Comparison of ENCODE assay signal across 25 cellular contexts in genomic region chr3:82467051-82467450, GRCh38.
DNase-seq lines count a peak whose midpoint lies in the region; TF ChIP-seq lines count a peak whose summit lies in the region.
"Had no signal": no experiment of that assay in that cellular context is flagged by ENCODE, and none has a peak within 500 bp of the region (broad histone marks: within the 10 kb centered on the region; RNA-seq: fewer than 3 reads in every experiment).

No MANE protein-coding gene starts in this region.

- no peaks in the 10 kb centered on the region for H3K79me2 ChIP-seq in SU-DHL-6 (ENCODE audit: insufficient read depth, low read length)

- H3K9me3 ChIP-seq in SU-DHL-6 (ENCODE audit: insufficient read depth, low read length): no peaks in the 10 kb centered on the region
- H3K9me3 ChIP-seq in testis: no peaks in the 10 kb centered on the region
- H3K9me3 ChIP-seq: BE2C, BLaER1 had no signal

- no peaks in the 10 kb centered on the region for H3K27me3 Mint-ChIP-seq in activated CD4-positive, alpha-beta T cell treated with anti-CD3 and anti-CD28 coated beads, Interleukin-2, amount 10 ng/mL, durations not matched to agents 24 days and 14 days
- H3K27me3 Mint-ChIP-seq: CD4-positive, alpha-beta memory T cell; CD4-positive, CD25-positive, alpha-beta regulatory T cell; CD8-positive, alpha-beta memory T cell had no signal

- H4K20me1 ChIP-seq in SU-DHL-6 (ENCODE audit: low read depth, low read length): no peaks in the 10 kb centered on the region
- H4K20me1 ChIP-seq: BLaER1 had no signal

- peaks cover 5% of the 10 kb centered on the region for H3K9me3 Mint-ChIP-seq in activated CD4-positive, alpha-beta T cell treated with anti-CD3 and anti-CD28 coated beads, Interleukin-2, amount 10 ng/mL, durations not matched to agents 24 days and 14 days
- H3K9me3 Mint-ChIP-seq: CD14-positive monocyte had no signal

- TF ChIP-seq CTCF in SU-DHL-6 (IDR thresholded peaks at IDR 0.05; ENCODE audit: insufficient read depth, low read length, poor library complexity, severe bottlenecking) (no peak), epithelial cell of esophagus (IDR thresholded peaks at IDR 0.05; ENCODE audit: insufficient read depth, low read depth, low read length, missing control alignments) (no peak), testis (IDR thresholded peaks at IDR 0.05) (no peak)

- no peak overlapping the region for H3K9ac ChIP-seq in SU-DHL-6 (ENCODE audit: low read length)
- H3K9ac ChIP-seq: BLaER1 had no signal

- H3K27ac ChIP-seq in SU-DHL-6 (ENCODE audit: low read depth, low read length): no peak overlapping the region
- H3K27ac ChIP-seq in testis: no peak overlapping the region
- H3K27ac ChIP-seq: BLaER1 had no signal

- H3K27ac Mint-ChIP-seq in activated CD4-positive, alpha-beta T cell treated with anti-CD3 and anti-CD28 coated beads, Interleukin-2, amount 10 ng/mL, durations not matched to agents 24 days and 14 days: no peak overlapping the region
- H3K27ac Mint-ChIP-seq: CD14-positive monocyte; CD4-positive, alpha-beta memory T cell; CD4-positive, CD25-positive, alpha-beta regulatory T cell; CD8-positive, alpha-beta memory T cell had no signal

- no peaks in the 10 kb centered on the region for H3K4me1 ChIP-seq in testis
- H3K4me1 ChIP-seq: BE2C had no signal

- H3K27me3 ChIP-seq in SU-DHL-6 (ENCODE audit: low read length) (no peaks in the 10 kb centered on the region), testis (no peaks in the 10 kb centered on the region)
- H3K27me3 ChIP-seq: BE2C, BLaER1 had no signal

- H3K4me3 ChIP-seq in SU-DHL-6 (ENCODE audit: insufficient read depth, low read length, poor library complexity, severe bottlenecking): no peak overlapping the region
- no peak overlapping the region for H3K4me3 ChIP-seq in epithelial cell of esophagus (ENCODE audit: low read length)
- no peak overlapping the region for H3K4me3 ChIP-seq in testis
- H3K4me3 ChIP-seq: BLaER1, GM12878 had no signal

- H3K4me1 Mint-ChIP-seq in activated CD4-positive, alpha-beta T cell treated with anti-CD3 and anti-CD28 coated beads, Interleukin-2, amount 10 ng/mL, durations not matched to agents 24 days and 14 days: no peaks in the 10 kb centered on the region
- H3K4me1 Mint-ChIP-seq: CD14-positive monocyte; CD4-positive, alpha-beta memory T cell; CD4-positive, CD25-positive, alpha-beta regulatory T cell; CD8-positive, alpha-beta memory T cell had no signal

- WGBS in testis, 2 donors: 88 to 93% methylated on average over 1 of the region's 1 CpG

- H3K4me2 ChIP-seq in SU-DHL-6 (ENCODE audit: low read depth, low read length, poor library complexity, severe bottlenecking): no peak overlapping the region
- H3K4me2 ChIP-seq: BLaER1 had no signal

- H3K9me2 ChIP-seq in SU-DHL-6 (replicated peaks; ENCODE audit: insufficient read depth, low read length): no peaks in the 10 kb centered on the region

- H2AFZ ChIP-seq in SU-DHL-6 (ENCODE audit: low read depth, low read length, severe bottlenecking): peak overlapping the region; percentile 4

- no peak overlapping the region for H3K4me3 Mint-ChIP-seq in activated CD4-positive, alpha-beta T cell treated with anti-CD3 and anti-CD28 coated beads, Interleukin-2, amount 10 ng/mL, durations not matched to agents 24 days and 14 days
- H3K4me3 Mint-ChIP-seq: CD14-positive monocyte; CD4-positive, alpha-beta memory T cell; CD4-positive, CD25-positive, alpha-beta regulatory T cell; CD8-positive, alpha-beta memory T cell had no signal

- intact Hi-C loops in activated CD4-positive, alpha-beta T cell treated with anti-CD3 and anti-CD28 coated beads, Interleukin-2, amount 10 ng/mL, durations not matched to agents 24 days and 14 days (cut with micrococcal nuclease): no loop called here
- intact Hi-C loops in testis (cut with DNase I; ENCODE audit: low total_unique reads): no loop called here

- H3K36me3 Mint-ChIP-seq in activated CD4-positive, alpha-beta T cell treated with anti-CD3 and anti-CD28 coated beads, Interleukin-2, amount 10 ng/mL, durations not matched to agents 24 days and 14 days (ENCODE audit: low read depth): no peaks in the 10 kb centered on the region
- H3K36me3 Mint-ChIP-seq: CD14-positive monocyte; CD4-positive, alpha-beta memory T cell; CD4-positive, CD25-positive, alpha-beta regulatory T cell; CD8-positive, alpha-beta memory T cell had no signal

- TF ChIP-seq POLR2A in testis (IDR thresholded peaks at IDR 0.05): no peak

- DNase-seq in SIG-M5 treated with dmso at 0.1 percent for 504 hours (lab: John Stamatoyannopoulos, UW; ENCODE audit: unreplicated experiment) (peak; percentile 2), SIG-M5 (lab: John Stamatoyannopoulos, UW) (no peak), epithelial cell of esophagus (ENCODE audit: low read depth) (peak; percentile 61), testis (no peak), NCI-H2107 treated with DMSO at 0.1 percent for 48 hours (lab: John Stamatoyannopoulos, UW; ENCODE audit: unreplicated experiment) (no peak)
- DNase-seq in activated CD4-positive, alpha-beta T cell treated with anti-CD3 and anti-CD28 coated beads, Interleukin-2, amount 10 ng/mL, durations not matched to agents 24 days and 14 days: no peak
- DNase-seq: 8988T; ACHN; BE2C; C1 segment of cervical spinal cord; CD4-positive, alpha-beta memory T cell; CD4-positive, CD25-positive, alpha-beta regulatory T cell; CD8-positive, alpha-beta memory T cell; COR-L47; DMS 273 treated with DMSO at 0.1 percent for 48 hours; DMS153; DMS53; DMS79; DND-41; EL; GDM1 had no signal

- H3F3A ChIP-seq in SU-DHL-6 (ENCODE audit: insufficient read depth): no peaks in the 10 kb centered on the region

- no peaks in the 10 kb centered on the region for H3K36me3 ChIP-seq in SU-DHL-6 (ENCODE audit: low read length)
- H3K36me3 ChIP-seq in testis (ENCODE audit: low read depth, missing control alignments): no peaks in the 10 kb centered on the region
- H3K36me3 ChIP-seq: BE2C, BLaER1 had no signal

Comparison
In these comparisons a context has a peak if more than half of its experiments do, and no peak if none do; other contexts are left out.
1. DNase-seq: peak in SIG-M5 treated with dmso at 0.1 percent for 504 hours (single experiment) and epithelial cell of esophagus (single experiment); none in SIG-M5 (single experiment), activated CD4-positive, alpha-beta T cell treated with anti-CD3 and anti-CD28 coated beads, Interleukin-2, amount 10 ng/mL, durations not matched to agents 24 days and 14 days (single experiment), testis (single experiment) and NCI-H2107 treated with DMSO at 0.1 percent for 48 hours (single experiment).